In genomic region chr3:146493761-146494160, GRCh38 we compare ENCODE assay signal across 32 cellular contexts. TPM values are rescaled to one million over a fixed set of nuclear protein-coding genes. Genes with fewer than 3 reads are reported as not detected.
"Had no signal": no experiment of that assay in that cellular context is flagged by ENCODE, and none has a peak within 500 bp of the region (broad histone marks: within the 10 kb centered on the region; RNA-seq: fewer than 3 reads in every experiment).

No MANE protein-coding gene starts in this region.

- H3K4me3 ChIP-seq: adrenal gland, gastrocnemius medialis, pancreas, testis, vagina had no signal

- H3K36me3 ChIP-seq: adrenal gland, gastrocnemius medialis, neutrophil, pancreas, vagina had no signal

- H3K9me3 ChIP-seq: adrenal gland, gastrocnemius medialis, neutrophil, pancreas, testis, vagina had no signal

- H3K27me3 ChIP-seq: adrenal gland, gastrocnemius medialis, neutrophil, pancreas, testis, vagina had no signal

- H3K4me1 ChIP-seq: adrenal gland, gastrocnemius medialis, pancreas, testis, vagina had no signal

- ATAC-seq: activated CD8-positive, alpha-beta T cell treated with anti-CD3 and anti-CD28 coated beads, Interleukin-2, amount 10 ng/mL, durations not matched to agents 7 days and 5 days; activated naive CD4-positive, alpha-beta T cell treated with anti-CD3 and anti-CD28 coated beads, Interleukin-2, amount 50 U/mL, for 72 hours; gastrocnemius medialis; left cardiac atrium; pancreas; right cardiac atrium; stimulated activated naive B cell treated with anti-CD40 and anti-IgM and Interleukin-4, amounts not matched to agents 10 μg/mL and 1 μg/mL and 100 μg/mL, for 72 hours had no signal

- DNase-seq: activated CD4-positive, alpha-beta T cell treated with anti-CD3 and anti-CD28 coated beads for 1 hour; activated CD4-positive, alpha-beta T cell treated with anti-CD3 and anti-CD28 coated beads, Interleukin-2, amount 50 U/mL, for 1 hour; activated CD8-positive, alpha-beta T cell treated with anti-CD3 and anti-CD28 coated beads, Interleukin-2, amount 10 ng/mL, durations not matched to agents 7 days and 5 days; activated gamma-delta T cell treated with Interleukin-2 at 50 U/mL for 16 hours; adrenal gland; cerebellar nuclear complex; effector CD4-positive, alpha-beta T cell; gastrocnemius medialis; head of caudate nucleus; hypothalamus; left cardiac atrium; pancreas; right cardiac atrium; stimulated activated CD4-positive, alpha-beta T cell treated with anti-CD3 and anti-CD28 coated beads, Interleukin-2, amount 100 ng/mL, for 48 hours; stimulated activated CD8-positive, alpha-beta memory T cell treated with anti-CD3 and anti-CD28 coated beads, Interleukin-4, amount 100 ng/mL, for 48 hours; stimulated activated naive B cell treated with anti-CD40 and anti-IgM and Interleukin-4, amounts not matched to agents 10 μg/mL and 1 μg/mL and 100 μg/mL, for 72 hours; T-helper 1 cell; testis; trophoblast cell had no signal

- H3K27ac ChIP-seq: adrenal gland, gastrocnemius medialis, neutrophil, pancreas, testis, vagina had no signal

- FAIRE-seq: astrocyte, endometrium, islet of Langerhans had no signal

RNA-seq across cellular contexts. Expression of gene PLSCR2, which starts 24.4 kb away (rescaled TPM):
- total RNA-seq: activated CD8-positive, alpha-beta T cell treated with anti-CD3 and anti-CD28 coated beads, Interleukin-2, amount 10 ng/mL, durations not matched to agents 7 days and 5 days; activated naive CD4-positive, alpha-beta T cell treated with anti-CD3 and anti-CD28 coated beads, Interleukin-2, amount 50 U/mL, for 72 hours; activated T-helper 1 cell treated with anti-CD3 and anti-CD28 coated beads, Interleukin-12 subunit alpha, Interleukin-12 subunit beta, Interleukin-2, Interleukin-4 antibody, amounts not matched to agents 30 ng/mL and 10 ng/mL and 1 ng/mL, durations not matched to agents 14 hours and 24 hours and 36 hours; astrocyte; epithelial cell of proximal tubule; gastrocnemius medialis; left cardiac atrium; mononuclear cell; myocyte; pulmonary artery endothelial cell; vagina had no signal
- polyA plus RNA-seq: adrenal gland, fibroblast of lung, liver, right cardiac atrium had no signal
